ENCODE assay signal across 13 cellular contexts in genomic region chr9:91740713-91741112, GRCh38.
DNase-seq lines count a peak whose midpoint lies in the region; TF ChIP-seq lines count a peak whose summit lies in the region.
"Had no signal": no experiment of that assay in that cellular context is flagged by ENCODE, and none has a peak within 500 bp of the region (broad histone marks: within the 10 kb centered on the region; RNA-seq: fewer than 3 reads in every experiment).

No MANE protein-coding gene starts in this region.

- peaks cover 6% of the 10 kb centered on the region for H3K9me3 Mint-ChIP-seq in glutamatergic neuron (ENCODE audit: unreplicated experiment)
- no peaks in the 10 kb centered on the region for H3K9me3 Mint-ChIP-seq in activated T-helper 1 cell treated with anti-CD3 and anti-CD28 coated beads, Interleukin-12 subunit alpha, Interleukin-12 subunit beta, Interleukin-2, Interleukin-4 antibody, amounts not matched to agents 30 ng/mL and 10 ng/mL and 1 ng/mL, durations not matched to agents 14 hours and 24 hours and 36 hours

- H3K4me1 ChIP-seq in ovary (ENCODE audit: insufficient read depth), result peaks cover 2% of the 10 kb centered on the region
- H3K4me1 ChIP-seq in PC-9 (replicated peaks; ENCODE audit: insufficient read depth), result no peaks in the 10 kb centered on the region
- H3K4me1 ChIP-seq: suprapubic skin had no signal

- in situ Hi-C loops in astrocyte of the spinal cord (cut with HindIII; ENCODE audit: low sequenced_read_pairs), result no loop called here

- peaks cover 27% of the 10 kb centered on the region for H3K4me1 Mint-ChIP-seq in glutamatergic neuron (ENCODE audit: low read depth, unreplicated experiment)
- H3K4me1 Mint-ChIP-seq in activated T-helper 1 cell treated with anti-CD3 and anti-CD28 coated beads, Interleukin-12 subunit alpha, Interleukin-12 subunit beta, Interleukin-2, Interleukin-4 antibody, amounts not matched to agents 30 ng/mL and 10 ng/mL and 1 ng/mL, durations not matched to agents 14 hours and 24 hours and 36 hours (ENCODE audit: low read depth), result no peaks in the 10 kb centered on the region

- H3K27me3 ChIP-seq in ovary (no peaks in the 10 kb centered on the region), PC-9 (ENCODE audit: insufficient read depth, low read depth) (peaks cover 40% of the 10 kb centered on the region; the same call in 1 of the 2 replicates)
- H3K27me3 ChIP-seq: neutrophil, suprapubic skin had no signal

- H3K4me3 ChIP-seq in astrocyte of the spinal cord (ENCODE audit: low read depth, low read length) (no peak overlapping the region), ovary (no peak overlapping the region), PC-9 (no peak overlapping the region)
- H3K4me3 ChIP-seq: suprapubic skin had no signal

- H3K36me3 Mint-ChIP-seq in glutamatergic neuron (ENCODE audit: unreplicated experiment), result peaks cover 7% of the 10 kb centered on the region
- no peaks in the 10 kb centered on the region for H3K36me3 Mint-ChIP-seq in activated T-helper 1 cell treated with anti-CD3 and anti-CD28 coated beads, Interleukin-12 subunit alpha, Interleukin-12 subunit beta, Interleukin-2, Interleukin-4 antibody, amounts not matched to agents 30 ng/mL and 10 ng/mL and 1 ng/mL, durations not matched to agents 14 hours and 24 hours and 36 hours (ENCODE audit: low read depth)

- H3K27ac Mint-ChIP-seq in glutamatergic neuron (ENCODE audit: unreplicated experiment), result peak overlapping the region; percentile 39
- H3K27ac Mint-ChIP-seq in activated T-helper 1 cell treated with anti-CD3 and anti-CD28 coated beads, Interleukin-12 subunit alpha, Interleukin-12 subunit beta, Interleukin-2, Interleukin-4 antibody, amounts not matched to agents 30 ng/mL and 10 ng/mL and 1 ng/mL, durations not matched to agents 14 hours and 24 hours and 36 hours, result no peak overlapping the region

- peaks cover 2% of the 10 kb centered on the region for H3K27me3 Mint-ChIP-seq in glutamatergic neuron (ENCODE audit: unreplicated experiment)
- peaks cover 2% of the 10 kb centered on the region for H3K27me3 Mint-ChIP-seq in activated T-helper 1 cell treated with anti-CD3 and anti-CD28 coated beads, Interleukin-12 subunit alpha, Interleukin-12 subunit beta, Interleukin-2, Interleukin-4 antibody, amounts not matched to agents 30 ng/mL and 10 ng/mL and 1 ng/mL, durations not matched to agents 14 hours and 24 hours and 36 hours (ENCODE audit: insufficient read depth)

- intact Hi-C loops in ovary (cut with DNase I) (no loop called here), PC-9 (cut with micrococcal nuclease; ENCODE audit: unreplicated experiment) (no loop called here)
- intact Hi-C loops in activated T-helper 1 cell treated with anti-CD3 and anti-CD28 coated beads, Interleukin-12 subunit alpha, Interleukin-12 subunit beta, Interleukin-2, Interleukin-4 antibody, amounts not matched to agents 30 ng/mL and 10 ng/mL and 1 ng/mL, durations not matched to agents 14 hours and 24 hours and 36 hours (cut with micrococcal nuclease), result no loop called here

- H3K27ac ChIP-seq in ovary, result no peak overlapping the region
- H3K27ac ChIP-seq in PC-9, result no peak overlapping the region
- H3K27ac ChIP-seq: neutrophil, suprapubic skin had no signal

- no peaks in the 10 kb centered on the region for H3K9me2 ChIP-seq in PC-9 (ENCODE audit: insufficient read depth)

- TF ChIP-seq POLR2A in ovary (IDR thresholded peaks at IDR 0.05), result no peak

- peak; percentile 51 for DNase-seq in COLO829 (ENCODE audit: low spot score)
- DNase-seq in astrocyte of the spinal cord (ENCODE audit: low read depth, low spot score), result peak; percentile 39
- DNase-seq in glutamatergic neuron, result no peak
- DNase-seq in ovary, result peak; percentile 64 to 79 (median 73)
- no peak for DNase-seq in PC-9
- DNase-seq in AML-193 (lab: John Stamatoyannopoulos, UW), result no peak
- DNase-seq in iPS-NIHi7 (ENCODE audit: extremely low spot score), result no peak
- no peak for DNase-seq in activated T-helper 1 cell treated with anti-CD3 and anti-CD28 coated beads, Interleukin-12 subunit alpha, Interleukin-12 subunit beta, Interleukin-2, Interleukin-4 antibody, amounts not matched to agents 30 ng/mL and 10 ng/mL and 1 ng/mL, durations not matched to agents 14 hours and 24 hours and 36 hours (ENCODE audit: low spot score)
- DNase-seq: COR-L47; NCI-H1417; stimulated activated CD4-positive, alpha-beta T cell treated with anti-CD3 and anti-CD28 coated beads, Interleukin-4, amount 100 ng/mL, for 24 hours had no signal

- CTCF ChIA-PET in PC-9 (lab: Charles Lee), result no interaction called here

- no peaks in the 10 kb centered on the region for H3F3A ChIP-seq in PC-9 (ENCODE audit: insufficient read depth, low read depth)

- no peak for TF ChIP-seq EP300 in ovary (IDR thresholded peaks at IDR 0.05)

- H3K79me2 ChIP-seq in PC-9 (ENCODE audit: low read depth), result no peaks in the 10 kb centered on the region

- no peaks in the 10 kb centered on the region for H3K36me3 ChIP-seq in ovary
- H3K36me3 ChIP-seq in PC-9 (ENCODE audit: low read depth), result no peaks in the 10 kb centered on the region
- H3K36me3 ChIP-seq: neutrophil had no signal

- H2AFZ ChIP-seq in PC-9, result no peak overlapping the region

- POLR2A ChIA-PET in PC-9 (lab: Charles Lee; ENCODE audit: unreplicated experiment), result no interaction called here

- no peak overlapping the region for H3K4me2 ChIP-seq in PC-9

- 46 to 50% (median 47%) methylated on average over 10 of the region's 10 CpGs for WGBS in ovary, 3 donors

- TF ChIP-seq CTCF in astrocyte of the spinal cord (IDR thresholded peaks at IDR 0.05; ENCODE audit: low read depth, low read length) (peak; percentile 18), glutamatergic neuron (IDR thresholded peaks at IDR 0.05; ENCODE audit: partially characterized antibody, unreplicated experiment) (no peak), ovary (IDR thresholded peaks at IDR 0.05) (peak in 2 of 3 donors; percentile 35 to 46), PC-9 (conservative IDR thresholded peaks at IDR 0.05) (no peak)

- no TSS peak for BruUV-seq in PC-9 (replicated peaks; lab: Mats Ljungman, UMichigan)

- H3K9me3 ChIP-seq in ovary, result no peaks in the 10 kb centered on the region
- H3K9me3 ChIP-seq in PC-9 (ENCODE audit: insufficient read depth, low read depth), result no peaks in the 10 kb centered on the region; the same call in 1 of the 2 replicates
- H3K9me3 ChIP-seq: neutrophil, suprapubic skin had no signal

- H3K4me3 Mint-ChIP-seq in glutamatergic neuron (ENCODE audit: unreplicated experiment), result no peak overlapping the region
- no peak overlapping the region for H3K4me3 Mint-ChIP-seq in activated T-helper 1 cell treated with anti-CD3 and anti-CD28 coated beads, Interleukin-12 subunit alpha, Interleukin-12 subunit beta, Interleukin-2, Interleukin-4 antibody, amounts not matched to agents 30 ng/mL and 10 ng/mL and 1 ng/mL, durations not matched to agents 14 hours and 24 hours and 36 hours

- no peaks in the 10 kb centered on the region for H4K20me1 ChIP-seq in PC-9 (ENCODE audit: insufficient read depth)

Comparison
In these comparisons a context has a peak if more than half of its experiments do, and no peak if none do; other contexts are left out.
1. DNase-seq: peak in COLO829 (single experiment), astrocyte of the spinal cord (single experiment) and ovary (5 of 5); none in glutamatergic neuron (single experiment), PC-9 (0 of 2), AML-193 (0 of 2), iPS-NIHi7 (single experiment) and activated T-helper 1 cell treated with anti-CD3 and anti-CD28 coated beads, Interleukin-12 subunit alpha, Interleukin-12 subunit beta, Interleukin-2, Interleukin-4 antibody, amounts not matched to agents 30 ng/mL and 10 ng/mL and 1 ng/mL, durations not matched to agents 14 hours and 24 hours and 36 hours (single experiment).
2. CTCF ChIP-seq: peak in astrocyte of the spinal cord (single experiment) and ovary (2 of 3); none in glutamatergic neuron (single experiment) and PC-9 (single experiment).